12 cellular contexts compared by ENCODE assay signal in genomic region chr1:172486805-172487454, GRCh38. TPM values are rescaled to one million over a fixed set of nuclear protein-coding genes. Genes with fewer than 3 reads are reported as not detected.
DNase-seq lines count a peak whose midpoint lies in the region; ATAC-seq and TF ChIP-seq lines count a peak whose summit lies in the region.
"Had no signal": no experiment of that assay in that cellular context is flagged by ENCODE, and none has a peak within 500 bp of the region (broad histone marks: within the 10 kb centered on the region; RNA-seq: fewer than 3 reads in every experiment).

No MANE protein-coding gene starts in this region.

- ATAC-seq in lower lobe of right lung: no peak
- ATAC-seq: CD8-positive, alpha-beta T cell; GM23338 had no signal

- no peaks in the 10 kb centered on the region for H3K36me3 ChIP-seq in BLaER1 treated with 17β-estradiol and CSF1 and Interleukin-3, amounts not matched to agents 10 nM and 100 nM
- H3K36me3 ChIP-seq in hepatocyte (replicated peaks; ENCODE audit: insufficient read depth, low read depth) (no peaks in the 10 kb centered on the region), testis (ENCODE audit: low read depth, missing control alignments) (no peaks in the 10 kb centered on the region), lower lobe of right lung (no peaks in the 10 kb centered on the region)

- intact Hi-C loops in testis (cut with DNase I; ENCODE audit: low total_unique reads): no loop called here
- intact Hi-C loops in lower lobe of right lung (cut with DNase I): no loop called here

- H2AFZ ChIP-seq in hepatocyte: no peak overlapping the region
- H2AFZ ChIP-seq: GM23338 had no signal

- TF ChIP-seq POLR2A in testis (IDR thresholded peaks at IDR 0.05): no peak

- H3K27me3 ChIP-seq in BLaER1 treated with 17β-estradiol and CSF1 and Interleukin-3, amounts not matched to agents 10 nM and 100 nM: no peaks in the 10 kb centered on the region
- no peaks in the 10 kb centered on the region for H3K27me3 ChIP-seq in hepatocyte
- no peaks in the 10 kb centered on the region for H3K27me3 ChIP-seq in testis
- H3K27me3 ChIP-seq in lower lobe of right lung (ENCODE audit: low read depth): peaks cover 4% of the 10 kb centered on the region

- 47% methylated on average over 3 of the region's 3 CpGs for WGBS in hepatocyte (ENCODE audit: low lambda C conversion rate, missing lambda C conversion rate)
- WGBS in testis, 2 donors: 47 to 50% methylated on average over 3 of the region's 3 CpGs

- H3K4me1 ChIP-seq in BLaER1 treated with 17β-estradiol and CSF1 and Interleukin-3, amounts not matched to agents 10 nM and 100 nM: peaks cover 0 to 11% (median 8%) of the 10 kb centered on the region in 10 experiments; a peak in 12 of 20 replicates
- H3K4me1 ChIP-seq in hepatocyte (ENCODE audit: insufficient read depth) (peaks cover 13% of the 10 kb centered on the region), testis (peaks cover 8% of the 10 kb centered on the region), lower lobe of right lung (no peaks in the 10 kb centered on the region)

- no peak for TF ChIP-seq CTCF in hepatocyte (IDR thresholded peaks at IDR 0.05; ENCODE audit: poor library complexity)
- TF ChIP-seq CTCF in testis (IDR thresholded peaks at IDR 0.05): no peak
- TF ChIP-seq CTCF in lower lobe of right lung (IDR thresholded peaks at IDR 0.05): no peak

- DNase-seq in OCI-M1 (lab: John Stamatoyannopoulos, UW) (peak; percentile 41), hepatocyte (ENCODE audit: low spot score) (no peak), testis (peak; percentile 43), NCI-H1417 (lab: John Stamatoyannopoulos, UW) (no peak), T-helper 1 cell (no peak), lower lobe of right lung (no peak)
- DNase-seq: CD8-positive, alpha-beta T cell; COR-L47; GF-D8; H7 had no signal

- H3K9me2 ChIP-seq in hepatocyte (replicated peaks; ENCODE audit: insufficient read depth): no peaks in the 10 kb centered on the region

- H3K79me2 ChIP-seq in hepatocyte: no peaks in the 10 kb centered on the region

- H3K9ac ChIP-seq in BLaER1 treated with 17β-estradiol and CSF1 and Interleukin-3, amounts not matched to agents 10 nM and 100 nM: no peak overlapping the region

- no peak overlapping the region for H3K27ac ChIP-seq in BLaER1 treated with 17β-estradiol and CSF1 and Interleukin-3, amounts not matched to agents 10 nM and 100 nM
- H3K27ac ChIP-seq in hepatocyte (peak overlapping the region; percentile 35), testis (peak overlapping the region; percentile 50 to 56), lower lobe of right lung (no peak overlapping the region)

- H3K4me2 ChIP-seq in BLaER1 treated with 17β-estradiol and CSF1 and Interleukin-3, amounts not matched to agents 10 nM and 100 nM: peak overlapping the region in 6 of 11 experiments; percentile 7 to 32 (median 24); a peak in 6 of 22 replicates
- no peak overlapping the region for H3K4me2 ChIP-seq in hepatocyte
- H3K4me2 ChIP-seq: GM23338 had no signal

- H3K9me3 ChIP-seq in BLaER1 treated with 17β-estradiol and CSF1 and Interleukin-3, amounts not matched to agents 10 nM and 100 nM (replicated peaks in 1 of 11): no peaks in the 10 kb centered on the region
- H3K9me3 ChIP-seq in hepatocyte (ENCODE audit: low read depth) (no peaks in the 10 kb centered on the region), testis (no peaks in the 10 kb centered on the region), lower lobe of right lung (no peaks in the 10 kb centered on the region)

- no peaks in the 10 kb centered on the region for H4K20me1 ChIP-seq in BLaER1 treated with 17β-estradiol and CSF1 and Interleukin-3, amounts not matched to agents 10 nM and 100 nM
- no peaks in the 10 kb centered on the region for H4K20me1 ChIP-seq in hepatocyte (ENCODE audit: insufficient read depth, poor library complexity, severe bottlenecking)

- no peak overlapping the region for H3K4me3 ChIP-seq in BLaER1 treated with 17β-estradiol and CSF1 and Interleukin-3, amounts not matched to agents 10 nM and 100 nM
- H3K4me3 ChIP-seq in hepatocyte (no peak overlapping the region), testis (no peak overlapping the region), lower lobe of right lung (no peak overlapping the region)
- H3K4me3 ChIP-seq: GM23338 had no signal

RNA-seq across cellular contexts. Expression of gene PIGC, which starts 43.1 kb away (rescaled TPM):
- total RNA-seq in hepatocyte (38.6 and 42.0 TPM in 2 replicates), testis (10 to 100 TPM; 25.2 to 31.3 TPM), lower lobe of right lung (22.8 TPM)
- polyA plus RNA-seq in hepatocyte (43.3 and 47.0 TPM in 2 replicates), testis (ENCODE audit: insufficient read depth, low read depth, low replicate concordance) (45.6 TPM)

RNA-seq across cellular contexts. Expression of gene SUCO, which starts 46.0 kb away (rescaled TPM):
- 97.0 and 113 TPM in 2 replicates for total RNA-seq in hepatocyte
- 39.1 and 43.3 TPM in 2 replicates for polyA plus RNA-seq in hepatocyte
- total RNA-seq in testis: 100 to 1,000 TPM; 126 to 139 TPM
- polyA plus RNA-seq in testis (ENCODE audit: insufficient read depth, low read depth, low replicate concordance): 47.8 TPM
- 32.5 TPM for total RNA-seq in lower lobe of right lung

Comparison
In these comparisons a context has a peak if more than half of its experiments do, and no peak if none do; other contexts are left out.
1. H3K27ac ChIP-seq: peak in hepatocyte (single experiment) and testis (2 of 2); none in BLaER1 treated with 17β-estradiol and CSF1 and Interleukin-3, amounts not matched to agents 10 nM and 100 nM (0 of 11) and lower lobe of right lung (single experiment).
2. DNase-seq: peak in OCI-M1 (single experiment) and testis (single experiment); none in hepatocyte (single experiment), NCI-H1417 (0 of 3), T-helper 1 cell (0 of 5) and lower lobe of right lung (single experiment).